In genomic region chr1:245116131-245116530, GRCh38 we compare ENCODE assay signal across 20 cellular contexts. TPM values are rescaled to one million over a fixed set of nuclear protein-coding genes. Genes with fewer than 3 reads are reported as not detected.
A peak's percentile ranks its signal among the peaks of the same experiment; 100 is the strongest.
DNase-seq lines count a peak whose midpoint lies in the region; ATAC-seq and TF ChIP-seq lines count a peak whose summit lies in the region.
"Had no signal": no experiment of that assay in that cellular context is flagged by ENCODE, and none has a peak within 500 bp of the region (broad histone marks: within the 10 kb centered on the region; RNA-seq: fewer than 3 reads in every experiment).

No MANE protein-coding gene starts in this region.

- peak overlapping the region; percentile 43 for H3K23ac ChIP-seq in neuronal stem cell (ENCODE audit: low read depth, low read length, poor library complexity)

- H3K27ac ChIP-seq in neuronal stem cell (replicated peaks; ENCODE audit: low read length) (no peak overlapping the region), thyroid gland (peak overlapping the region in 1 of 3 donors; percentile 45)
- H3K27ac ChIP-seq: A549; BLaER1 treated with 17β-estradiol and CSF1 and Interleukin-3, amounts not matched to agents 10 nM and 100 nM; GM23248 had no signal

- WGBS in neuronal stem cell (ENCODE audit: extremely low coverage in 2 of 2, insufficient read length in 2 of 2, insufficient replicate concordance in 1 of 2), 2 donors: no CpG with 5 or more reads among the region's 4 CpGs
- WGBS in thyroid gland, 2 donors: 51 to 56% methylated on average over 4 of the region's 4 CpGs

- no peaks in the 10 kb centered on the region for H3K79me1 ChIP-seq in neuronal stem cell (ENCODE audit: low read depth, low read length)

- H3K4me2 ChIP-seq in neuronal stem cell (ENCODE audit: insufficient read depth, low read length, poor library complexity, severe bottlenecking): no peak overlapping the region
- H3K4me2 ChIP-seq: A549; BLaER1 treated with 17β-estradiol and CSF1 and Interleukin-3, amounts not matched to agents 10 nM and 100 nM had no signal

- no peak overlapping the region for H2AK5ac ChIP-seq in neuronal stem cell (ENCODE audit: low read depth, low read length)

- peaks cover 0 to under 1% of the 10 kb centered on the region in 2 donors for H3K4me1 ChIP-seq in neuronal stem cell (ENCODE audit: control insufficient read depth in 2 of 2, insufficient read depth in 1 of 2, low read depth in 1 of 2, low read length in 2 of 2)
- peaks cover under 1 to 18% of the 10 kb centered on the region in 2 donors for H3K4me1 ChIP-seq in thyroid gland
- H3K4me1 ChIP-seq: A549, BE2C had no signal

- H2AFZ ChIP-seq in neuronal stem cell (ENCODE audit: low read length): no peak overlapping the region
- H2AFZ ChIP-seq: GM23248 had no signal

- intact Hi-C loops in cardiac septum (cut with DNase I): no loop called here
- intact Hi-C loops in Right ventricle myocardium superior (cut with DNase I): no loop called here
- intact Hi-C loops in thyroid gland (cut with DNase I): no loop called here

- H3K9me3 ChIP-seq in neuronal stem cell (replicated peaks in 1 of 2; ENCODE audit: control insufficient read depth in 2 of 2, insufficient read depth in 1 of 2, low read depth in 1 of 2, low read length in 2 of 2) (no peaks in the 10 kb centered on the region), thyroid gland (no peaks in the 10 kb centered on the region)
- H3K9me3 ChIP-seq: A549; BLaER1 treated with 17β-estradiol and CSF1 and Interleukin-3, amounts not matched to agents 10 nM and 100 nM had no signal

- no peak for TF ChIP-seq CTCF in thyroid gland (IDR thresholded peaks at IDR 0.05)

- no peak overlapping the region for H4K8ac ChIP-seq in neuronal stem cell (ENCODE audit: low read depth, low read length)

- no peak overlapping the region for H3K4ac ChIP-seq in neuronal stem cell (ENCODE audit: low read length)

- no peak overlapping the region for H4K91ac ChIP-seq in neuronal stem cell (ENCODE audit: low read depth, low read length, poor library complexity)

- no peak overlapping the region for H2BK12ac ChIP-seq in neuronal stem cell (ENCODE audit: low read length)

- H2BK15ac ChIP-seq in neuronal stem cell (ENCODE audit: low read length): no peak overlapping the region

- TF ChIP-seq POLR2A in thyroid gland (IDR thresholded peaks at IDR 0.05): no peak

- no peak overlapping the region for H3K14ac ChIP-seq in neuronal stem cell (ENCODE audit: low read length)

- no peak overlapping the region for H3K18ac ChIP-seq in neuronal stem cell (ENCODE audit: low read length)

- H3K36me3 ChIP-seq in neuronal stem cell (replicated peaks in 1 of 2; ENCODE audit: control insufficient read depth in 2 of 2, insufficient read depth in 2 of 2, low read length in 2 of 2): no peaks in the 10 kb centered on the region
- no peaks in the 10 kb centered on the region for H3K36me3 ChIP-seq in thyroid gland
- H3K36me3 ChIP-seq: BE2C; BLaER1 treated with 17β-estradiol and CSF1 and Interleukin-3, amounts not matched to agents 10 nM and 100 nM had no signal

- ATAC-seq in Right ventricle myocardium superior (ENCODE audit: poor library complexity): no peak
- ATAC-seq: A549 had no signal

- no peak overlapping the region for H3K4me3 ChIP-seq in neuronal stem cell (ENCODE audit: low read length in 2 of 2)
- H3K4me3 ChIP-seq in thyroid gland (replicated peaks in 1 of 3): no peak overlapping the region
- H3K4me3 ChIP-seq: A549; BLaER1 treated with 17β-estradiol and CSF1 and Interleukin-3, amounts not matched to agents 10 nM and 100 nM; GM23248 had no signal

- DNase-seq in cardiac septum (ENCODE audit: low spot score) (peak; percentile 12), Right ventricle myocardium superior (no peak), neuronal stem cell (ENCODE audit: low spot score) (no peak), thyroid gland (peak; percentile 58 to 72), COLO829 (ENCODE audit: low spot score) (no peak), activated gamma-delta T cell treated with Interleukin-2 at 50 U/mL for 16 hours (no peak)
- DNase-seq: 8988T; ACHN; AML-193; BE2C; Calu3; CD4-positive, alpha-beta T cell; CD8-positive, alpha-beta memory T cell; COR-L47; DND-41; GM23248; H7; HCEC 1CT had no signal

- no peak overlapping the region for H3K9ac ChIP-seq in neuronal stem cell (ENCODE audit: low read depth, low read length, poor library complexity)
- H3K9ac ChIP-seq: BLaER1 treated with 17β-estradiol and CSF1 and Interleukin-3, amounts not matched to agents 10 nM and 100 nM; GM23248 had no signal

- no peaks in the 10 kb centered on the region for H3K27me3 ChIP-seq in neuronal stem cell (ENCODE audit: control insufficient read depth in 3 of 3, insufficient read depth in 3 of 3, low read depth in 1 of 3, low read length in 3 of 3)
- H3K27me3 ChIP-seq in thyroid gland: no peaks in the 10 kb centered on the region
- H3K27me3 ChIP-seq: BE2C; BLaER1 treated with 17β-estradiol and CSF1 and Interleukin-3, amounts not matched to agents 10 nM and 100 nM had no signal

- H2BK5ac ChIP-seq in neuronal stem cell (ENCODE audit: low read length): no peak overlapping the region

- H2BK120ac ChIP-seq in neuronal stem cell (ENCODE audit: low read depth, low read length): no peak overlapping the region

RNA-seq across cellular contexts. Expression of gene KIF26B, which starts 38.7 kb away (rescaled TPM):
- total RNA-seq in cardiac septum (1.1 TPM), Right ventricle myocardium superior (2.4 TPM), thyroid gland (1 to 10 TPM; 2.4 to 6.7 (median 6.1) TPM)
- 0.33 TPM for polyA plus RNA-seq in neuronal stem cell (2013, experiment 1 of 2)
- 0.26 TPM for polyA plus RNA-seq in neuronal stem cell (2013, experiment 2 of 2)
- polyA plus RNA-seq: CD8-positive, alpha-beta memory T cell had no signal

Comparison
In these comparisons a context has a peak if more than half of its experiments do, and no peak if none do; other contexts are left out.
1. DNase-seq: peak in cardiac septum (single experiment) and thyroid gland (2 of 2); none in Right ventricle myocardium superior (single experiment), neuronal stem cell (single experiment), COLO829 (single experiment) and activated gamma-delta T cell treated with Interleukin-2 at 50 U/mL for 16 hours (single experiment).